In the genomic region with DNA sequence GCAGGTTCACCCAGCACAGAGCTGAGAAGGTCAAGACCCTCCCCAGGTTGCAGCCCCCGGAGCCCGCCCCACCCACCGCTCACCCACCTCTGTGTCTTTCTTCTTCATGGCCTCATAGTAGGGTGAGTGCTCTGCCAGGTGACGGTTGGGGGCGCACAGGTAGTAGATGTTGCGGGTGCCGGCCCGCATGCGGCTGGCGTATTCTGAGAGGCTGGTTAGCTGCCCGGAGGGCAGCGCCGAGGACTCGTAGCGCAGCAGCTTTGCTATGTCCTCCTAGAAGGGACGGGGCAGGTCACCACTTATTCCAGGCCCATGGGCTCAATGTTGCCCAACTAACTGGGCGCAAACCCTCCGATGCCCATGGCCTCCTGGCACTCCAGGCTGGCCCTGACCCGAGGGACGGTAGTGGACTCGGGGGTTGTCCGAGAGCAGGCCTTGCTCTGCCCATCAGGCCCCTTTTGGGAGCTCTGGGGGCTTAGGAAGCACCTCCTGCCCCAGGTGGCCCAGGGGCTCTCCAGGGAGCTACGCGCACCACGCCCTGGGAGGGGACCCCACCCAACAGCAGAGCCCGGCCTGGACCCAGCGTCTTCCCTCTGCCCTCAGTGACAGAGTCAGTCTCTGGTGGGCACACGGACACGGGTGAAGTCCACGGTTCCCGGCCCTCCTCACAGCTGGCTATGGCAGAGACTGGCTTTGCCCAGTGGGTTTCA, we compare ENCODE assay signal across 16 cellular contexts.
"Had no signal": no experiment of that assay in that cellular context is flagged by ENCODE, and none has a peak within 500 bp of the region (broad histone marks: within the 10 kb centered on the region; RNA-seq: fewer than 3 reads in every experiment).

No MANE protein-coding gene starts in this region.

- H3K27ac Mint-ChIP-seq: activated B cell treated with CpG ODN at 0.5 μM for 24 hours; endodermal cell; mesothelial cell of epicardium; neural progenitor cell; T-helper 1 cell treated with Interleukin-12 subunit alpha and Interleukin-12 subunit beta and Interleukin-4 antibody, amounts not matched to agents 30 μg/mL and 1 μg/mL, for 36 hours had no signal

- H3K9ac ChIP-seq: neural progenitor cell had no signal

- H3K4me1 Mint-ChIP-seq: activated B cell treated with CpG ODN at 0.5 μM for 24 hours, endodermal cell, mesothelial cell of epicardium, neural progenitor cell had no signal

- H3K9me3 Mint-ChIP-seq: activated B cell treated with CpG ODN at 0.5 μM for 24 hours; endodermal cell; mesothelial cell of epicardium; neural progenitor cell; T-helper 1 cell treated with Interleukin-12 subunit alpha and Interleukin-12 subunit beta and Interleukin-4 antibody, amounts not matched to agents 30 μg/mL and 1 μg/mL, for 36 hours had no signal

- H3K36me3 ChIP-seq: neural progenitor cell had no signal

- DNase-seq: activated B cell treated with CpG ODN at 0.5 μM for 24 hours; activated CD4-positive, alpha-beta T cell treated with anti-CD3 and anti-CD28 coated beads for 48 hours; activated effector memory CD4-positive, alpha-beta T cell treated with Interleukin-2 at 50 U/mL for 16 hours; endodermal cell; heart right ventricle; left colon; stimulated activated CD4-positive, alpha-beta T cell treated with anti-CD3 and anti-CD28 coated beads, Interleukin-1b, Interleukin-23, amount 100 ng/mL, for 48 hours; stomach had no signal

- H3K4me3 ChIP-seq: gastroesophageal sphincter, heart right ventricle, lung, neural progenitor cell, psoas muscle, stomach, thoracic aorta had no signal

- H3K27ac ChIP-seq: gastroesophageal sphincter, heart right ventricle, neural progenitor cell, psoas muscle, stomach, thoracic aorta had no signal

- H3K9me3 ChIP-seq: gastroesophageal sphincter, heart right ventricle, psoas muscle, stomach, thoracic aorta had no signal

- H3K4me3 Mint-ChIP-seq: activated B cell treated with CpG ODN at 0.5 μM for 24 hours; endodermal cell; mesothelial cell of epicardium; neural progenitor cell; T-helper 1 cell treated with Interleukin-12 subunit alpha and Interleukin-12 subunit beta and Interleukin-4 antibody, amounts not matched to agents 30 μg/mL and 1 μg/mL, for 36 hours had no signal

- H2AFZ ChIP-seq: neural progenitor cell had no signal

- H3K27me3 ChIP-seq: gastroesophageal sphincter, heart right ventricle, neural progenitor cell, stomach had no signal

- ATAC-seq: gastroesophageal sphincter, left colon had no signal

- H3K4me2 ChIP-seq: neural progenitor cell had no signal

- H3K27me3 Mint-ChIP-seq: activated B cell treated with CpG ODN at 0.5 μM for 24 hours had no signal

- FAIRE-seq: TTC549 had no signal

- H3K4me1 ChIP-seq: gastroesophageal sphincter, heart right ventricle, neural progenitor cell, psoas muscle, stomach had no signal
